ENCODE assay signal across 21 cellular contexts in the genomic region with DNA sequence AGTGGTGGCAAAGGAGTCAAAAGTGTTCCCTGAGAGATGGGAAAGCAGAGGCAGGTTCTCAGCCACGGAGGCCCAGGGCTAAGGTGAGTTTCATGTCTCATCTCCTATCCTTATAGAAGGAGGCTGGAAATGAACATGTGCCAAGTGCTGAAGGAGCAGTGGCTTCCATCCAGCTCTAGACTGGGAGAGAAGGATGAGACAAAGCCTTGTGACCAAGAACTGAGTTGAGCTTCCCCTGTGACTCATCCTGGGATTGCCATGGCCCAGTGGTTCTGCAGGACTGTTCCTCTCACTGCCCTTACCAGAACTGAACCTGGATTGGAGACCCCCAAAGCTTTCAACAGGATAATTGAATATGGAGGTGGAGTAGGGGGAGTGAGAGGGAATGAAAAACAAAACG. TPM values are rescaled to one million over a fixed set of nuclear protein-coding genes. Genes with fewer than 3 reads are reported as not detected.
DNase-seq lines count a peak whose midpoint lies in the region; ATAC-seq and TF ChIP-seq lines count a peak whose summit lies in the region.
"Had no signal": no experiment of that assay in that cellular context is flagged by ENCODE, and none has a peak within 500 bp of the region (broad histone marks: within the 10 kb centered on the region; RNA-seq: fewer than 3 reads in every experiment).

No MANE protein-coding gene starts in this region.

- H3K4me3 Mint-ChIP-seq in natural killer cell treated with Interleukin-12 subunit alpha and Interleukin-12 subunit beta and Interleukin-15 and Interleukin-18, amount 100 ng/mL, for 72 hours = no peak overlapping the region
- H3K4me3 Mint-ChIP-seq: activated B cell treated with CpG ODN at 0.5 μM for 24 hours, brain, T-cell had no signal

- H3K4me1 Mint-ChIP-seq in natural killer cell treated with Interleukin-12 subunit alpha and Interleukin-12 subunit beta and Interleukin-15 and Interleukin-18, amount 100 ng/mL, for 72 hours (ENCODE audit: low read depth in 2 of 2) = no peaks in the 10 kb centered on the region
- H3K4me1 Mint-ChIP-seq: activated B cell treated with CpG ODN at 0.5 μM for 24 hours, brain had no signal

- TF ChIP-seq EP300 in esophagus muscularis mucosa (IDR thresholded peaks at IDR 0.05) = no peak

- intact Hi-C loops in esophagus muscularis mucosa (cut with DNase I) = no loop called here
- intact Hi-C loops in Right ventricle myocardium superior (cut with DNase I) = no loop called here

- no peak overlapping the region for H3K4ac ChIP-seq in neuronal stem cell (ENCODE audit: low read length)

- H3K18ac ChIP-seq in neuronal stem cell (ENCODE audit: low read length) = no peak overlapping the region

- WGBS in esophagus muscularis mucosa = 59% methylated on average over 2 of the region's 2 CpGs
- no CpG with 5 or more reads among the region's 2 CpGs for WGBS in neuronal stem cell (ENCODE audit: extremely low coverage in 2 of 2, insufficient read length in 2 of 2, insufficient replicate concordance in 1 of 2), 2 donors

- H3K27me3 Mint-ChIP-seq in natural killer cell treated with Interleukin-12 subunit alpha and Interleukin-12 subunit beta and Interleukin-15 and Interleukin-18, amount 100 ng/mL, for 72 hours = peaks cover 3 to 7% of the 10 kb centered on the region in 2 donors

- no peaks in the 10 kb centered on the region for H3K36me3 Mint-ChIP-seq in natural killer cell treated with Interleukin-12 subunit alpha and Interleukin-12 subunit beta and Interleukin-15 and Interleukin-18, amount 100 ng/mL, for 72 hours
- H3K36me3 Mint-ChIP-seq: brain, T-cell had no signal

- no peak overlapping the region for H2AK5ac ChIP-seq in neuronal stem cell (ENCODE audit: low read depth, low read length)

- ATAC-seq in GM18858 (IDR thresholded peaks at IDR 0.05; ENCODE audit: unreplicated experiment) (no peak), Right ventricle myocardium superior (ENCODE audit: poor library complexity) (no peak)
- no peak for ATAC-seq in natural killer cell treated with Interleukin-12 subunit alpha and Interleukin-12 subunit beta and Interleukin-15 and Interleukin-18, amount 100 ng/mL, for 72 hours
- ATAC-seq: left cardiac atrium, T-cell had no signal

- H3K9me3 ChIP-seq in esophagus muscularis mucosa (no peaks in the 10 kb centered on the region), neuronal stem cell (replicated peaks in 1 of 2; ENCODE audit: control insufficient read depth in 2 of 2, insufficient read depth in 1 of 2, low read depth in 1 of 2, low read length in 2 of 2) (no peaks in the 10 kb centered on the region)
- H3K9me3 ChIP-seq in effector memory CD4-positive, alpha-beta T cell (ENCODE audit: control insufficient read depth, low read length) = no peaks in the 10 kb centered on the region
- H3K9me3 ChIP-seq: prostate gland had no signal

- TF ChIP-seq POLR2A in esophagus muscularis mucosa (IDR thresholded peaks at IDR 0.05; ENCODE audit: low read depth) = no peak

- H3K27me3 ChIP-seq in esophagus muscularis mucosa (no peaks in the 10 kb centered on the region), neuronal stem cell (ENCODE audit: control insufficient read depth in 3 of 3, insufficient read depth in 3 of 3, low read depth in 1 of 3, low read length in 3 of 3) (no peaks in the 10 kb centered on the region)
- H3K27me3 ChIP-seq in effector memory CD4-positive, alpha-beta T cell (replicated peaks; ENCODE audit: control insufficient read depth, insufficient read depth, low read length, poor library complexity, severe bottlenecking) = no peaks in the 10 kb centered on the region

- H2AFZ ChIP-seq in neuronal stem cell (ENCODE audit: low read length) = no peak overlapping the region
- H2AFZ ChIP-seq: PC-9 had no signal

- no peaks in the 10 kb centered on the region for H3K9me3 Mint-ChIP-seq in natural killer cell treated with Interleukin-12 subunit alpha and Interleukin-12 subunit beta and Interleukin-15 and Interleukin-18, amount 100 ng/mL, for 72 hours
- H3K9me3 Mint-ChIP-seq: activated B cell treated with CpG ODN at 0.5 μM for 24 hours, brain, T-cell had no signal

- H3K4me3 ChIP-seq in esophagus muscularis mucosa = no peak overlapping the region
- no peak overlapping the region for H3K4me3 ChIP-seq in neuronal stem cell (ENCODE audit: low read length in 2 of 2)
- no peak overlapping the region for H3K4me3 ChIP-seq in effector memory CD4-positive, alpha-beta T cell (ENCODE audit: insufficient read depth, low read depth, low read length, poor library complexity, severe bottlenecking)
- H3K4me3 ChIP-seq: PC-9, prostate gland had no signal

- no peak overlapping the region for H2BK12ac ChIP-seq in neuronal stem cell (ENCODE audit: low read length)

- no peaks in the 10 kb centered on the region for H3K79me1 ChIP-seq in neuronal stem cell (ENCODE audit: low read depth, low read length)

- no peak overlapping the region for H3K4me2 ChIP-seq in neuronal stem cell (ENCODE audit: insufficient read depth, low read length, poor library complexity, severe bottlenecking)
- H3K4me2 ChIP-seq: PC-9 had no signal

- H3K23ac ChIP-seq in neuronal stem cell (ENCODE audit: low read depth, low read length, poor library complexity) = no peak overlapping the region

- H3K14ac ChIP-seq in neuronal stem cell (ENCODE audit: low read length) = no peak overlapping the region

- H3K36me3 ChIP-seq in esophagus muscularis mucosa = no peaks in the 10 kb centered on the region
- H3K36me3 ChIP-seq in neuronal stem cell (replicated peaks in 1 of 2; ENCODE audit: control insufficient read depth in 2 of 2, insufficient read depth in 2 of 2, low read length in 2 of 2) = no peaks in the 10 kb centered on the region
- H3K36me3 ChIP-seq in effector memory CD4-positive, alpha-beta T cell (ENCODE audit: control insufficient read depth, insufficient read depth, low read length) = no peaks in the 10 kb centered on the region
- H3K36me3 ChIP-seq: prostate gland had no signal

- H3K27ac ChIP-seq in esophagus muscularis mucosa (replicated peaks in 1 of 4) (no peak overlapping the region), neuronal stem cell (replicated peaks; ENCODE audit: low read length) (no peak overlapping the region)
- no peak overlapping the region for H3K27ac ChIP-seq in effector memory CD4-positive, alpha-beta T cell (ENCODE audit: insufficient read depth, low read length, poor library complexity, severe bottlenecking)
- H3K27ac ChIP-seq: C4-2B, PC-9, prostate gland had no signal

- H2BK15ac ChIP-seq in neuronal stem cell (ENCODE audit: low read length) = no peak overlapping the region

- H4K8ac ChIP-seq in neuronal stem cell (ENCODE audit: low read depth, low read length) = no peak overlapping the region

- DNase-seq in GM04503 (ENCODE audit: low read depth) (peak; percentile 21), RKO (ENCODE audit: low spot score) (peak; percentile 5), esophagus muscularis mucosa (ENCODE audit: extremely low spot score) (peak; percentile 64), neuronal stem cell (ENCODE audit: low spot score) (no peak), Right ventricle myocardium superior (no peak)
- DNase-seq in natural killer cell treated with Interleukin-12 subunit alpha and Interleukin-12 subunit beta and Interleukin-15 and Interleukin-18, amount 100 ng/mL, for 72 hours (ENCODE audit: low spot score) = no peak
- DNase-seq in effector memory CD4-positive, alpha-beta T cell = no peak
- DNase-seq: activated B cell treated with CpG ODN at 0.5 μM for 24 hours; activated naive CD4-positive, alpha-beta T cell; glutamatergic neuron; left cardiac atrium; NCI-H1436 treated with DMSO at 0.1 percent for 48 hours; NCI-H510A; PC-9; stimulated activated CD4-positive, alpha-beta T cell treated with anti-CD3 and anti-CD28 coated beads, Interleukin-2, amount 100 ng/mL, for 24 hours; T-cell had no signal

- H4K91ac ChIP-seq in neuronal stem cell (ENCODE audit: low read depth, low read length, poor library complexity) = peak overlapping the region; percentile 11

- no peaks in the 10 kb centered on the region for H3K4me1 ChIP-seq in esophagus muscularis mucosa
- H3K4me1 ChIP-seq in neuronal stem cell (ENCODE audit: control insufficient read depth in 2 of 2, insufficient read depth in 1 of 2, low read depth in 1 of 2, low read length in 2 of 2) = no peaks in the 10 kb centered on the region
- H3K4me1 ChIP-seq in effector memory CD4-positive, alpha-beta T cell (ENCODE audit: control insufficient read depth, insufficient read depth, low read length, poor library complexity, severe bottlenecking) = no peaks in the 10 kb centered on the region
- H3K4me1 ChIP-seq: prostate gland had no signal

- H3K9ac ChIP-seq in neuronal stem cell (ENCODE audit: low read depth, low read length, poor library complexity) = no peak overlapping the region

- no peak overlapping the region for H2BK5ac ChIP-seq in neuronal stem cell (ENCODE audit: low read length)

- H2BK120ac ChIP-seq in neuronal stem cell (ENCODE audit: low read depth, low read length) = no peak overlapping the region

- no peak for TF ChIP-seq CTCF in esophagus muscularis mucosa (IDR thresholded peaks at IDR 0.05)

- H3K27ac Mint-ChIP-seq in natural killer cell treated with Interleukin-12 subunit alpha and Interleukin-12 subunit beta and Interleukin-15 and Interleukin-18, amount 100 ng/mL, for 72 hours = no peak overlapping the region
- H3K27ac Mint-ChIP-seq: activated B cell treated with CpG ODN at 0.5 μM for 24 hours, brain, T-cell had no signal

RNA-seq across cellular contexts. Expression of a gene that starts 16.7 kb away (rescaled TPM):
- total RNA-seq in esophagus muscularis mucosa (not detected), Right ventricle myocardium superior (not detected)
- polyA plus RNA-seq in neuronal stem cell (2013, experiment 1 of 2) = not detected
- polyA plus RNA-seq in neuronal stem cell (2013, experiment 2 of 2) = not detected
- total RNA-seq in natural killer cell treated with Interleukin-12 subunit alpha and Interleukin-12 subunit beta and Interleukin-15 and Interleukin-18, amount 100 ng/mL, for 72 hours = not detected
- total RNA-seq: activated B cell treated with CpG ODN at 0.5 μM for 24 hours, left cardiac atrium, PC-9, prostate gland, T-cell had no signal

RNA-seq across cellular contexts. Expression of a gene that starts 23.8 kb away (rescaled TPM):
- not detected for total RNA-seq in esophagus muscularis mucosa
- polyA plus RNA-seq in neuronal stem cell (2013, experiment 1 of 2) = not detected
- polyA plus RNA-seq in neuronal stem cell (2013, experiment 2 of 2) = not detected
- total RNA-seq in natural killer cell treated with Interleukin-12 subunit alpha and Interleukin-12 subunit beta and Interleukin-15 and Interleukin-18, amount 100 ng/mL, for 72 hours = not detected
- not detected for total RNA-seq in Right ventricle myocardium superior
- total RNA-seq: activated B cell treated with CpG ODN at 0.5 μM for 24 hours, left cardiac atrium, PC-9, prostate gland, T-cell had no signal
- polyA plus RNA-seq: thymus had no signal

Comparison
In these comparisons a context has a peak if more than half of its experiments do, and no peak if none do; other contexts are left out.
1. DNase-seq: peak in GM04503 (single experiment), RKO (single experiment) and esophagus muscularis mucosa (single experiment); none in neuronal stem cell (single experiment), natural killer cell treated with Interleukin-12 subunit alpha and Interleukin-12 subunit beta and Interleukin-15 and Interleukin-18, amount 100 ng/mL, for 72 hours (single experiment), effector memory CD4-positive, alpha-beta T cell (0 of 3) and Right ventricle myocardium superior (single experiment).